ENCODE assay signal across 6 cellular contexts in genomic region chr19:15937771-15938170, GRCh38. TPM values are rescaled to one million over a fixed set of nuclear protein-coding genes. Genes with fewer than 3 reads are reported as not detected.
"Had no signal": no experiment of that assay in that cellular context is flagged by ENCODE, and none has a peak within 500 bp of the region (broad histone marks: within the 10 kb centered on the region; RNA-seq: fewer than 3 reads in every experiment).

No MANE protein-coding gene starts in this region.

- ATAC-seq: GM23338 had no signal

- H3K4me1 Mint-ChIP-seq: GM23338, H9 had no signal

- DNase-seq: H9, HCEC 1CT, IMR-90 had no signal

- H3K4me3 Mint-ChIP-seq: GM23338, H9 had no signal

- H3K4me3 ChIP-seq: GM23338 had no signal

- H3K27ac Mint-ChIP-seq: GM23338, H9 had no signal

RNA-seq across cellular contexts. Expression of gene CYP4F11, which starts 3.4 kb away (rescaled TPM):
- total RNA-seq: GM23338, H1, H9, IMR-90 had no signal
- polyA plus RNA-seq: GM23338, H1, IMR-90 had no signal

RNA-seq across cellular contexts. Expression of gene OR10H4, which starts 11.0 kb away (rescaled TPM):
- total RNA-seq: GM23338, H1, H9, HT-29, IMR-90 had no signal
- polyA plus RNA-seq: GM23338, H1, IMR-90 had no signal

RNA-seq across cellular contexts. Expression of gene CYP4F2, which starts 39.9 kb away (rescaled TPM):
- total RNA-seq: GM23338, H1, H9, HT-29, IMR-90 had no signal
- polyA plus RNA-seq: GM23338, H1, IMR-90 had no signal
